Comparison of ENCODE assay signal across 14 cellular contexts in the genomic region with DNA sequence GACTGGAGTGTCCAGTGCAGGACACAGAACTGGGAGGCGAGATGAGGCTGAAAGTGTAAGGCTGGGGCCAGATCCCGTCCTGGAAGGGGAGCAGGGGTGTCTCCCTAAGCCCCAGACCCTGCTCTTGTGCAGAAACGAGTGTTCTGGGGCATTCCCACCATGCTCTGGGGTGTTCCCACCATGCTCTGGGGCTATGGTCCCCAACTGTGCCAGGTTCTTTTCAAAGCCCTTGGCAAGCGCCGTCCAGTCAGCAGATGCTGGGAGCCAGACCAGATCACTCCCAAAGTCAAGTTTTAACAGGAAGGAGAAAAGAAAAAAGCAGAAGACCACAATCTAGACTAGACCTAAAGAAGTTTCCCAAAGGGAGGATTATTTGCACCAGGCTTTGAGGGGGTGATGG. TPM values are rescaled to one million over a fixed set of nuclear protein-coding genes. Genes with fewer than 3 reads are reported as not detected.
DNase-seq lines count a peak whose midpoint lies in the region; ATAC-seq and TF ChIP-seq lines count a peak whose summit lies in the region.
"Had no signal": no experiment of that assay in that cellular context is flagged by ENCODE, and none has a peak within 500 bp of the region (broad histone marks: within the 10 kb centered on the region; RNA-seq: fewer than 3 reads in every experiment).

No MANE protein-coding gene starts in this region.

- intact Hi-C loops in MCF 10A (cut with micrococcal nuclease) (no loop called here), breast epithelium (cut with DNase I; ENCODE audit: low total_unique reads) (no loop called here), uterus (cut with DNase I; ENCODE audit: low total_unique reads) (no loop called here)

- CTCF ChIA-PET in MCF 10A (lab: Yijun Ruan, JAX): no interaction called here

- H3K27ac Mint-ChIP-seq in MCF 10A (ENCODE audit: low read depth, unreplicated experiment): peak overlapping the region; percentile 86
- H3K27ac Mint-ChIP-seq in natural killer cell treated with Interleukin-12 subunit alpha and Interleukin-12 subunit beta and Interleukin-15 and Interleukin-18, amount 100 ng/mL, for 72 hours: peak overlapping the region; percentile 70 to 90
- H3K27ac Mint-ChIP-seq: activated naive CD8-positive, alpha-beta T cell treated with anti-CD3 and anti-CD28 coated beads for 36 hours had no signal

- TF ChIP-seq CTCF in MCF 10A (IDR thresholded peaks at IDR 0.05; ENCODE audit: unreplicated experiment) (no peak), breast epithelium (IDR thresholded peaks at IDR 0.05) (no peak), epithelial cell of esophagus (IDR thresholded peaks at IDR 0.05; ENCODE audit: insufficient read depth, low read depth, low read length, missing control alignments) (no peak), uterus (IDR thresholded peaks at IDR 0.05) (no peak)

- H3K36me3 Mint-ChIP-seq in MCF 10A (ENCODE audit: insufficient read depth, unreplicated experiment): peaks cover 48% of the 10 kb centered on the region
- peaks cover 10% of the 10 kb centered on the region for H3K36me3 Mint-ChIP-seq in natural killer cell treated with Interleukin-12 subunit alpha and Interleukin-12 subunit beta and Interleukin-15 and Interleukin-18, amount 100 ng/mL, for 72 hours

- H3K4me3 ChIP-seq in breast epithelium: no peak overlapping the region
- H3K4me3 ChIP-seq in epithelial cell of esophagus (ENCODE audit: low read length): peak overlapping the region; percentile 38
- no peak overlapping the region for H3K4me3 ChIP-seq in uterus

- POLR2A ChIA-PET in MCF 10A (lab: Yijun Ruan, JAX): no interaction called here

- peaks cover 10% of the 10 kb centered on the region for H3K4me1 Mint-ChIP-seq in MCF 10A (ENCODE audit: insufficient read depth, unreplicated experiment)
- H3K4me1 Mint-ChIP-seq in natural killer cell treated with Interleukin-12 subunit alpha and Interleukin-12 subunit beta and Interleukin-15 and Interleukin-18, amount 100 ng/mL, for 72 hours (ENCODE audit: low read depth in 2 of 2): peaks cover 31 to 34% of the 10 kb centered on the region in 2 donors

- H3K4me1 ChIP-seq in breast epithelium (peaks cover 3 to 18% of the 10 kb centered on the region in 2 donors), uterus (peaks cover 9 to 12% of the 10 kb centered on the region in 2 donors)

- BruUV-seq in MCF 10A (replicated peaks; lab: Mats Ljungman, UMichigan): no TSS peak

- H3K27me3 ChIP-seq in breast epithelium (no peaks in the 10 kb centered on the region), uterus (no peaks in the 10 kb centered on the region)

- no peaks in the 10 kb centered on the region for H3K27me3 Mint-ChIP-seq in MCF 10A (ENCODE audit: insufficient read depth, unreplicated experiment)
- H3K27me3 Mint-ChIP-seq in natural killer cell treated with Interleukin-12 subunit alpha and Interleukin-12 subunit beta and Interleukin-15 and Interleukin-18, amount 100 ng/mL, for 72 hours: no peaks in the 10 kb centered on the region
- H3K27me3 Mint-ChIP-seq: activated naive CD8-positive, alpha-beta T cell treated with anti-CD3 and anti-CD28 coated beads for 36 hours had no signal

- H3K9me3 Mint-ChIP-seq in MCF 10A (ENCODE audit: unreplicated experiment): no peaks in the 10 kb centered on the region
- H3K9me3 Mint-ChIP-seq in natural killer cell treated with Interleukin-12 subunit alpha and Interleukin-12 subunit beta and Interleukin-15 and Interleukin-18, amount 100 ng/mL, for 72 hours: no peaks in the 10 kb centered on the region
- H3K9me3 Mint-ChIP-seq: activated naive CD8-positive, alpha-beta T cell treated with anti-CD3 and anti-CD28 coated beads for 36 hours had no signal

- no peak for DNase-seq in MCF 10A (ENCODE audit: unreplicated experiment)
- no peak for DNase-seq in breast epithelium (ENCODE audit: low spot score in 2 of 2)
- no peak for DNase-seq in epithelial cell of esophagus (ENCODE audit: low read depth)
- no peak for DNase-seq in natural killer cell treated with Interleukin-12 subunit alpha and Interleukin-12 subunit beta and Interleukin-15 and Interleukin-18, amount 100 ng/mL, for 72 hours (ENCODE audit: low spot score)
- peak in 1 of 2 donors; percentile 50 for DNase-seq in uterus
- DNase-seq: activated naive CD8-positive, alpha-beta T cell treated with anti-CD3 and anti-CD28 coated beads for 36 hours; kidney glomerular epithelial cell; NCI-H1930; retina; RPMI8226 had no signal

- H3K9me3 ChIP-seq in breast epithelium (no peaks in the 10 kb centered on the region), uterus (no peaks in the 10 kb centered on the region)

- peak overlapping the region; percentile 94 for H3K4me3 Mint-ChIP-seq in MCF 10A (ENCODE audit: unreplicated experiment)
- peak overlapping the region; percentile 50 for H3K4me3 Mint-ChIP-seq in natural killer cell treated with Interleukin-12 subunit alpha and Interleukin-12 subunit beta and Interleukin-15 and Interleukin-18, amount 100 ng/mL, for 72 hours
- H3K4me3 Mint-ChIP-seq: activated naive CD8-positive, alpha-beta T cell treated with anti-CD3 and anti-CD28 coated beads for 36 hours had no signal

- TF ChIP-seq POLR2A in breast epithelium (IDR thresholded peaks at IDR 0.05) (no peak), uterus (IDR thresholded peaks at IDR 0.05) (no peak)

- no peaks in the 10 kb centered on the region for H3K36me3 ChIP-seq in breast epithelium
- no peaks in the 10 kb centered on the region for H3K36me3 ChIP-seq in uterus

- ATAC-seq in natural killer cell treated with Interleukin-12 subunit alpha and Interleukin-12 subunit beta and Interleukin-15 and Interleukin-18, amount 100 ng/mL, for 72 hours: no peak
- ATAC-seq in GM21576 (IDR thresholded peaks at IDR 0.05; ENCODE audit: unreplicated experiment): no peak
- ATAC-seq in GM18909 (IDR thresholded peaks at IDR 0.05; ENCODE audit: poor library complexity, unreplicated experiment): no peak
- ATAC-seq in HG02970 (IDR thresholded peaks at IDR 0.05; ENCODE audit: low FRiP score, unreplicated experiment): no peak
- ATAC-seq: activated CD4-positive, CD25-positive, alpha-beta regulatory T cell treated with anti-CD3 and anti-CD28 coated beads, Interleukin-2, amount 50 U/mL, for 24 hours had no signal

- no peak overlapping the region for H3K27ac ChIP-seq in breast epithelium
- peak overlapping the region; percentile 33 to 97 for H3K27ac ChIP-seq in uterus

RNA-seq across cellular contexts. Expression of gene TAX1BP3, which starts 2.5 kb away (rescaled TPM):
- total RNA-seq in MCF 10A (2022) (130 and 147 TPM in 2 replicates), breast epithelium (100 to 1,000 TPM in 2 of 3 donors, 10 to 100 TPM in 1; 79.6 to 134 (median 107) TPM), uterus (10 to 100 TPM; 44.7 to 98.7 (median 74.0) TPM)
- 100 to 1,000 TPM; 135 to 204 TPM for total RNA-seq in natural killer cell treated with Interleukin-12 subunit alpha and Interleukin-12 subunit beta and Interleukin-15 and Interleukin-18, amount 100 ng/mL, for 72 hours

RNA-seq across cellular contexts. Expression of gene EMC6, which starts 2.8 kb away (rescaled TPM):
- total RNA-seq in MCF 10A (2022) (72.2 and 78.5 TPM in 2 replicates), breast epithelium (10 to 100 TPM; 12.5 to 19.0 (median 15.1) TPM), uterus (10 to 100 TPM in 3 of 4 donors, 1 to 10 TPM in 1; 7.1 to 34.7 (median 22.7) TPM)
- 10 to 100 TPM; 43.7 to 56.2 TPM for total RNA-seq in natural killer cell treated with Interleukin-12 subunit alpha and Interleukin-12 subunit beta and Interleukin-15 and Interleukin-18, amount 100 ng/mL, for 72 hours

RNA-seq across cellular contexts. Expression of gene CTNS, which starts 29.3 kb away (rescaled TPM):
- total RNA-seq in MCF 10A (2022) (7.1 and 11.4 TPM in 2 replicates), breast epithelium (10 to 100 TPM; 20.0 to 31.0 (median 20.1) TPM), uterus (10 to 100 TPM; 10.8 to 17.8 (median 13.8) TPM)
- total RNA-seq in natural killer cell treated with Interleukin-12 subunit alpha and Interleukin-12 subunit beta and Interleukin-15 and Interleukin-18, amount 100 ng/mL, for 72 hours: 10 to 100 TPM; 11.1 to 24.5 TPM

RNA-seq across cellular contexts. Expression of gene SHPK, which starts 29.8 kb away (rescaled TPM):
- total RNA-seq in MCF 10A (2022) (6.3 and 8.3 TPM in 2 replicates), breast epithelium (10 to 100 TPM in 2 of 3 donors, 1 to 10 TPM in 1; 9.5 to 17.4 (median 16.4) TPM), uterus (10 to 100 TPM in 2 of 4 donors, 1 to 10 TPM in 1, under 1 TPM in 1; 0.26 to 24.4 (median 8.3) TPM)
- 100 to 1,000 TPM in 1 of 2 donors, 10 to 100 TPM in 1; 67.2 to 121 TPM for total RNA-seq in natural killer cell treated with Interleukin-12 subunit alpha and Interleukin-12 subunit beta and Interleukin-15 and Interleukin-18, amount 100 ng/mL, for 72 hours

RNA-seq across cellular contexts. Expression of gene P2RX5, which starts 30.1 kb away (rescaled TPM):
- total RNA-seq in MCF 10A (2022) (4.8 and 4.9 TPM in 2 replicates), breast epithelium (1 to 10 TPM in 1 of 3 donors, under 1 TPM in 2; 0.29 to 2.0 (median 0.32) TPM), uterus (1 to 10 TPM in 2 of 4 donors, under 1 TPM in 2; 0.51 to 8.2 (median 1.1) TPM)
- 1,000 to 10,000 TPM; 2,596 to 3,366 TPM for total RNA-seq in natural killer cell treated with Interleukin-12 subunit alpha and Interleukin-12 subunit beta and Interleukin-15 and Interleukin-18, amount 100 ng/mL, for 72 hours

Comparison
In these comparisons a context has a peak if more than half of its experiments do, and no peak if none do; other contexts are left out.
1. H3K27ac ChIP-seq: peak in uterus (2 of 2); none in breast epithelium (0 of 2).